Comparison of ENCODE assay signal across 11 cellular contexts in the genomic region with DNA sequence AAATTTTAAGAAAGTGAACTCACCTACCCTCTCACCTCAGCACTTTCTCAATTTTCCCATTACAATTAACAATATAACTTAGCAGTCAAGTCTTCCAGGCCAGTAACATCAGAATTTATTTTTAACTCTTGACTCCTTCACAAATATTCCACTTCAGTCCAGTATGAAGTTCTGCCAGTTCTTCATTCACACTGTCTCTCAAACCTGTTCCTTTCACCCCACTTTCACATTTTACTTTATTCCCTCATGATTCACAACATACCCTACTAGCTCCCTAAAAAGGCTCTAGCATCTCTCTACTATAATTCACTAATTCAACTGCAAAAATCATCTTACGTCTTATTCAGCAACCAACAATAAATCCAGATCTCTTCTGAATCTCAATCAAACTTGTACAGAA. TPM values are rescaled to one million over a fixed set of nuclear protein-coding genes. Genes with fewer than 3 reads are reported as not detected.
DNase-seq lines count a peak whose midpoint lies in the region; ATAC-seq and TF ChIP-seq lines count a peak whose summit lies in the region.
"Had no signal": no experiment of that assay in that cellular context is flagged by ENCODE, and none has a peak within 500 bp of the region (broad histone marks: within the 10 kb centered on the region; RNA-seq: fewer than 3 reads in every experiment).

No MANE protein-coding gene starts in this region.

- no peaks in the 10 kb centered on the region for H3K9me3 Mint-ChIP-seq in naive thymus-derived CD4-positive, alpha-beta T cell
- H3K9me3 Mint-ChIP-seq: activated B cell treated with CpG ODN at 0.5 μM for 24 hours; activated naive CD8-positive, alpha-beta T cell treated with anti-CD3 and anti-CD28 coated beads for 36 hours had no signal

- intact Hi-C loops in naive thymus-derived CD4-positive, alpha-beta T cell (cut with micrococcal nuclease): loop anchor here (2.0 to 10.0 kb wide), 9 partner anchors 14 to 1657 kb away; a partner anchor contains a TSS

- H3K4me3 Mint-ChIP-seq in naive thymus-derived CD4-positive, alpha-beta T cell: no peak overlapping the region
- H3K4me3 Mint-ChIP-seq: activated B cell treated with CpG ODN at 0.5 μM for 24 hours; activated naive CD8-positive, alpha-beta T cell treated with anti-CD3 and anti-CD28 coated beads for 36 hours had no signal

- H3K4me3 ChIP-seq in AG04449 (ENCODE audit: low read depth, low read length) (peak overlapping the region; percentile 75), HUES6 (ENCODE audit: low read depth, low read length) (peak overlapping the region; percentile 91), coronary artery (peak overlapping the region; percentile 93)
- H3K4me3 ChIP-seq in naive thymus-derived CD4-positive, alpha-beta T cell (ENCODE audit: low read length): peak overlapping the region; percentile 90

- no peaks in the 10 kb centered on the region for H3K9me3 ChIP-seq in HUES6 (ENCODE audit: control insufficient read depth, insufficient read depth, low read depth, low read length)
- H3K9me3 ChIP-seq in naive thymus-derived CD4-positive, alpha-beta T cell (ENCODE audit: control insufficient read depth in 2 of 3, low read length in 3 of 3): no peaks in the 10 kb centered on the region

- 0 out of 2 replicates have a peak, but pooled peaks cover 8% of the 10 kb centered on the region for H3K4me1 ChIP-seq in HUES6 (ENCODE audit: control insufficient read depth, insufficient read depth, low read length)
- H3K4me1 ChIP-seq in naive thymus-derived CD4-positive, alpha-beta T cell (ENCODE audit: control insufficient read depth in 2 of 2, insufficient read depth in 2 of 2, low read length in 2 of 2): peaks cover 13 to 35% of the 10 kb centered on the region in 2 donors

- POLR2A ChIA-PET in AG04449 (lab: Yijun Ruan, JAX): no interaction called here
- POLR2A ChIA-PET in naive thymus-derived CD4-positive, alpha-beta T cell (lab: Charles Lee): no interaction called here

- H3K27me3 ChIP-seq in HUES6 (ENCODE audit: control insufficient read depth, insufficient read depth, low read length): no peaks in the 10 kb centered on the region
- no peaks in the 10 kb centered on the region for H3K27me3 ChIP-seq in naive thymus-derived CD4-positive, alpha-beta T cell (ENCODE audit: control insufficient read depth in 2 of 2, insufficient read depth in 2 of 2, low read length in 2 of 2)

- H3K27ac ChIP-seq in HUES6 (ENCODE audit: low read depth, low read length): no peak overlapping the region
- H3K27ac ChIP-seq in coronary artery: no peak overlapping the region
- H3K27ac ChIP-seq in naive thymus-derived CD4-positive, alpha-beta T cell (ENCODE audit: low read depth, low read length): no peak overlapping the region

- H3K36me3 ChIP-seq in HUES6 (ENCODE audit: control insufficient read depth, insufficient read depth, low read length): 0 out of 2 replicates have a peak, but pooled peaks cover 4% of the 10 kb centered on the region
- H3K36me3 ChIP-seq in naive thymus-derived CD4-positive, alpha-beta T cell (ENCODE audit: control insufficient read depth in 2 of 3, insufficient read depth in 3 of 3, low read length in 3 of 3): peaks cover 0 to 9% (median 0%) of the 10 kb centered on the region in 3 experiments

- no peak overlapping the region for H3K27ac Mint-ChIP-seq in naive thymus-derived CD4-positive, alpha-beta T cell
- H3K27ac Mint-ChIP-seq: activated B cell treated with CpG ODN at 0.5 μM for 24 hours; activated naive CD8-positive, alpha-beta T cell treated with anti-CD3 and anti-CD28 coated beads for 36 hours had no signal

- H3K36me3 Mint-ChIP-seq in naive thymus-derived CD4-positive, alpha-beta T cell: peaks cover 4 to 11% (median 5%) of the 10 kb centered on the region in 5 donors

- DNase-seq in AG04449 (ENCODE audit: low read depth, low spot score) (no peak), coronary artery (ENCODE audit: low spot score) (no peak), GOT3 (lab: John Stamatoyannopoulos, UW) (no peak), cerebellar nuclear complex (lab: John Stamatoyannopoulos, UW) (no peak)
- no peak for DNase-seq in naive thymus-derived CD4-positive, alpha-beta T cell
- DNase-seq: activated B cell treated with CpG ODN at 0.5 μM for 24 hours; activated naive CD8-positive, alpha-beta T cell treated with anti-CD3 and anti-CD28 coated beads for 36 hours; occipital lobe had no signal

- CTCF ChIA-PET in AG04449 (lab: Yijun Ruan, JAX): interaction anchor here (1.9 to 3.4 kb wide), 2 partner anchors 93 to 199 kb away, joined by 6 to 15 read pairs; no protein-coding TSS in a partner anchor
- CTCF ChIA-PET in naive thymus-derived CD4-positive, alpha-beta T cell (lab: Charles Lee): no interaction called here

- H3K9ac ChIP-seq in HUES6 (ENCODE audit: low read length): no peak overlapping the region

- peaks cover 0 to 5% (median 0%) of the 10 kb centered on the region in 5 donors for H3K27me3 Mint-ChIP-seq in naive thymus-derived CD4-positive, alpha-beta T cell
- H3K27me3 Mint-ChIP-seq: activated B cell treated with CpG ODN at 0.5 μM for 24 hours; activated naive CD8-positive, alpha-beta T cell treated with anti-CD3 and anti-CD28 coated beads for 36 hours had no signal

- TF ChIP-seq CTCF in AG04449 (IDR thresholded peaks at IDR 0.05; ENCODE audit: insufficient read depth, low read length, missing control alignments) (no peak), coronary artery (IDR thresholded peaks at IDR 0.05) (no peak)

- peaks cover 22 to 33% (median 26%) of the 10 kb centered on the region in 7 donors for H3K4me1 Mint-ChIP-seq in naive thymus-derived CD4-positive, alpha-beta T cell

- no peak for ATAC-seq in naive thymus-derived CD4-positive, alpha-beta T cell
- ATAC-seq in HG03135 (IDR thresholded peaks at IDR 0.05; ENCODE audit: unreplicated experiment) (no peak), HG03432 (IDR thresholded peaks at IDR 0.05; ENCODE audit: unreplicated experiment) (no peak)

RNA-seq across cellular contexts. Expression of a gene that starts 3.8 kb away (rescaled TPM):
- 10 to 100 TPM; 32.9 to 42.9 (median 38.6) TPM for total RNA-seq in naive thymus-derived CD4-positive, alpha-beta T cell
- 10 to 100 TPM; 13.4 to 15.7 TPM for polyA plus RNA-seq in naive thymus-derived CD4-positive, alpha-beta T cell
